ENCODE assay signal across 10 cellular contexts in genomic region chr2:170525566-170525900, GRCh38.
DNase-seq lines count a peak whose midpoint lies in the region; ATAC-seq and TF ChIP-seq lines count a peak whose summit lies in the region.
"Had no signal": no experiment of that assay in that cellular context is flagged by ENCODE, and none has a peak within 500 bp of the region (broad histone marks: within the 10 kb centered on the region; RNA-seq: fewer than 3 reads in every experiment).

No MANE protein-coding gene starts in this region.

- no peak overlapping the region for H2AFZ ChIP-seq in hepatocyte

- H3K4me3 ChIP-seq in HFF-Myc (replicated peaks; ENCODE audit: low read depth, low read length) (no peak overlapping the region), astrocyte of the spinal cord (ENCODE audit: low read depth, low read length) (no peak overlapping the region), hepatocyte (no peak overlapping the region), subcutaneous abdominal adipose tissue (ENCODE audit: low read depth in 1 of 5, low read length in 5 of 5) (no peak overlapping the region)

- in situ Hi-C loops in astrocyte of the spinal cord (cut with HindIII; ENCODE audit: low sequenced_read_pairs): no loop called here

- peak overlapping the region; percentile 14 for H3K4me2 ChIP-seq in hepatocyte

- no peak overlapping the region for H3K27ac Mint-ChIP-seq in activated CD4-positive, alpha-beta memory T cell treated with anti-CD3 and anti-CD28 coated beads for 36 hours

- DNase-seq in HFF-Myc (ENCODE audit: extremely low read depth, low read depth) (peak; percentile 85), astrocyte of the spinal cord (ENCODE audit: low read depth, low spot score) (peak; percentile 98), hepatocyte (ENCODE audit: low spot score) (peak; percentile 79), GM10266 (ENCODE audit: extremely low spot score) (no peak), NOMO-1 treated with DMSO at 0.1 percent for 48 hours (lab: John Stamatoyannopoulos, UW; ENCODE audit: unreplicated experiment) (no peak)
- no peak for DNase-seq in activated CD4-positive, alpha-beta memory T cell treated with anti-CD3 and anti-CD28 coated beads for 36 hours
- DNase-seq: activated naive CD4-positive, alpha-beta T cell treated with Interleukin-2 at 50 U/mL for 16 hours had no signal

- H3K9me3 Mint-ChIP-seq in activated CD4-positive, alpha-beta memory T cell treated with anti-CD3 and anti-CD28 coated beads for 36 hours: no peaks in the 10 kb centered on the region
- H3K9me3 Mint-ChIP-seq: nephron had no signal

- no peak for ATAC-seq in HG02763 (IDR thresholded peaks at IDR 0.05; ENCODE audit: unreplicated experiment)

- H3K36me3 Mint-ChIP-seq in activated CD4-positive, alpha-beta memory T cell treated with anti-CD3 and anti-CD28 coated beads for 36 hours: no peaks in the 10 kb centered on the region

- H3K9me2 ChIP-seq in hepatocyte (replicated peaks; ENCODE audit: insufficient read depth): no peaks in the 10 kb centered on the region

- H3K4me3 Mint-ChIP-seq in activated CD4-positive, alpha-beta memory T cell treated with anti-CD3 and anti-CD28 coated beads for 36 hours: no peak overlapping the region
- H3K4me3 Mint-ChIP-seq: nephron had no signal

- peaks cover 19% of the 10 kb centered on the region for H3K4me1 ChIP-seq in hepatocyte (ENCODE audit: insufficient read depth)
- peaks cover 0 to 22% (median 22%) of the 10 kb centered on the region in 5 donors for H3K4me1 ChIP-seq in subcutaneous abdominal adipose tissue (ENCODE audit: control insufficient read depth in 5 of 5, insufficient read depth in 5 of 5, low read length in 5 of 5)

- H3K4me1 Mint-ChIP-seq in activated CD4-positive, alpha-beta memory T cell treated with anti-CD3 and anti-CD28 coated beads for 36 hours (ENCODE audit: low read depth): no peaks in the 10 kb centered on the region

- intact Hi-C loops in activated CD4-positive, alpha-beta memory T cell treated with anti-CD3 and anti-CD28 coated beads for 36 hours (cut with micrococcal nuclease): no loop called here

- TF ChIP-seq CTCF in HFF-Myc (IDR thresholded peaks at IDR 0.05; ENCODE audit: low read depth, low read length, missing control alignments) (no peak), astrocyte of the spinal cord (IDR thresholded peaks at IDR 0.05; ENCODE audit: low read depth, low read length) (no peak), hepatocyte (IDR thresholded peaks at IDR 0.05; ENCODE audit: poor library complexity) (no peak), GM10266 (IDR thresholded peaks at IDR 0.05; ENCODE audit: control insufficient read depth, insufficient read depth, low read depth, missing control alignments) (no peak)

- no peaks in the 10 kb centered on the region for H3K36me3 ChIP-seq in hepatocyte (replicated peaks; ENCODE audit: insufficient read depth, low read depth)
- no peaks in the 10 kb centered on the region for H3K36me3 ChIP-seq in subcutaneous abdominal adipose tissue (ENCODE audit: control insufficient read depth in 5 of 5, insufficient read depth in 5 of 5, low read length in 5 of 5)

- H3K27ac ChIP-seq in hepatocyte (no peak overlapping the region), subcutaneous abdominal adipose tissue (ENCODE audit: low read depth, low read length) (peak overlapping the region; percentile 38)

- H3K9me3 ChIP-seq in hepatocyte (ENCODE audit: low read depth) (no peaks in the 10 kb centered on the region), subcutaneous abdominal adipose tissue (ENCODE audit: control insufficient read depth in 5 of 5, low read length in 5 of 5) (no peaks in the 10 kb centered on the region)

- CTCF ChIA-PET in activated CD4-positive, alpha-beta memory T cell treated with anti-CD3 and anti-CD28 coated beads for 36 hours (lab: Charles Lee): no interaction called here

- 48% methylated on average over 5 of the region's 5 CpGs for WGBS in hepatocyte (ENCODE audit: low lambda C conversion rate, missing lambda C conversion rate)

- no peaks in the 10 kb centered on the region for H4K20me1 ChIP-seq in hepatocyte (ENCODE audit: insufficient read depth, poor library complexity, severe bottlenecking)

- H3K27me3 ChIP-seq in hepatocyte (no peaks in the 10 kb centered on the region), subcutaneous abdominal adipose tissue (ENCODE audit: control insufficient read depth in 5 of 5, insufficient read depth in 4 of 5, low read length in 5 of 5) (no peaks in the 10 kb centered on the region)

- peaks cover 13% of the 10 kb centered on the region for H3K27me3 Mint-ChIP-seq in activated CD4-positive, alpha-beta memory T cell treated with anti-CD3 and anti-CD28 coated beads for 36 hours

- H3K79me2 ChIP-seq in hepatocyte: no peaks in the 10 kb centered on the region

- POLR2A ChIA-PET in activated CD4-positive, alpha-beta memory T cell treated with anti-CD3 and anti-CD28 coated beads for 36 hours (lab: Charles Lee): no interaction called here

- no peak overlapping the region for H3K9ac ChIP-seq in subcutaneous abdominal adipose tissue (ENCODE audit: low read length in 5 of 5)

Comparison
In these comparisons a context has a peak if more than half of its experiments do, and no peak if none do; other contexts are left out.
1. DNase-seq: peak in HFF-Myc (single experiment), astrocyte of the spinal cord (single experiment) and hepatocyte (single experiment); none in GM10266 (single experiment), NOMO-1 treated with DMSO at 0.1 percent for 48 hours (single experiment) and activated CD4-positive, alpha-beta memory T cell treated with anti-CD3 and anti-CD28 coated beads for 36 hours (single experiment).